8 cellular contexts compared by ENCODE assay signal in genomic region chr16:24988593-24989338, GRCh38. TPM values are rescaled to one million over a fixed set of nuclear protein-coding genes. Genes with fewer than 3 reads are reported as not detected.
DNase-seq lines count a peak whose midpoint lies in the region; ATAC-seq and TF ChIP-seq lines count a peak whose summit lies in the region.

No MANE protein-coding gene starts in this region.

- no peak for TF ChIP-seq CTCF in adrenal gland (IDR thresholded peaks at IDR 0.05)

- TF ChIP-seq POLR2A in adrenal gland (IDR thresholded peaks at IDR 0.05) = no peak

- H3K36me3 Mint-ChIP-seq in activated CD4-positive, alpha-beta T cell treated with anti-CD3 and anti-CD28 coated beads for 36 hours (ENCODE audit: low read depth) = no peaks in the 10 kb centered on the region
- H3K36me3 Mint-ChIP-seq in activated CD4-positive, alpha-beta T cell treated with anti-CD3 and anti-CD28 coated beads, Interleukin-2, amount 10 ng/mL, durations not matched to agents 7 days and 5 days (ENCODE audit: low read depth) = no peaks in the 10 kb centered on the region

- CTCF ChIA-PET in activated CD4-positive, alpha-beta T cell treated with anti-CD3 and anti-CD28 coated beads for 36 hours (lab: Charles Lee) = interaction anchor here (0.6 to 1.0 kb wide), 3 partner anchors 101 to 1551 kb away, joined by 3 read pairs; no protein-coding TSS in a partner anchor
- CTCF ChIA-PET in activated CD4-positive, alpha-beta T cell treated with anti-CD3 and anti-CD28 coated beads, Interleukin-2, amount 10 ng/mL, durations not matched to agents 7 days and 5 days (lab: Charles Lee) = interaction anchor here (0.9 kb wide), 1 partner anchor 12 kb away, joined by 3 read pairs; no protein-coding TSS in a partner anchor

- no peak overlapping the region for H3K4me3 Mint-ChIP-seq in activated CD4-positive, alpha-beta T cell treated with anti-CD3 and anti-CD28 coated beads for 36 hours
- no peak overlapping the region for H3K4me3 Mint-ChIP-seq in activated CD4-positive, alpha-beta T cell treated with anti-CD3 and anti-CD28 coated beads, Interleukin-2, amount 10 ng/mL, durations not matched to agents 7 days and 5 days

- peak overlapping the region; percentile 48 to 86 (median 68) for H3K27ac ChIP-seq in adrenal gland
- H3K27ac ChIP-seq in skin epidermis = peak overlapping the region in 20 of 21 experiments; percentile 9 to 83 (median 62)

- H3K27me3 Mint-ChIP-seq in activated CD4-positive, alpha-beta T cell treated with anti-CD3 and anti-CD28 coated beads for 36 hours = no peaks in the 10 kb centered on the region
- H3K27me3 Mint-ChIP-seq in activated CD4-positive, alpha-beta T cell treated with anti-CD3 and anti-CD28 coated beads, Interleukin-2, amount 10 ng/mL, durations not matched to agents 7 days and 5 days = no peaks in the 10 kb centered on the region

- no peaks in the 10 kb centered on the region for H3K9me3 Mint-ChIP-seq in activated CD4-positive, alpha-beta T cell treated with anti-CD3 and anti-CD28 coated beads for 36 hours (ENCODE audit: low read depth)
- H3K9me3 Mint-ChIP-seq in activated CD4-positive, alpha-beta T cell treated with anti-CD3 and anti-CD28 coated beads, Interleukin-2, amount 10 ng/mL, durations not matched to agents 7 days and 5 days = no peaks in the 10 kb centered on the region

- POLR2A ChIA-PET in activated CD4-positive, alpha-beta T cell treated with anti-CD3 and anti-CD28 coated beads for 36 hours (lab: Charles Lee) = no interaction called here
- POLR2A ChIA-PET in activated CD4-positive, alpha-beta T cell treated with anti-CD3 and anti-CD28 coated beads, Interleukin-2, amount 10 ng/mL, durations not matched to agents 7 days and 5 days (lab: Charles Lee) = no interaction called here

- H3K4me3 ChIP-seq in adrenal gland (no peak overlapping the region), skin epidermis (no peak overlapping the region)

- H3K27ac Mint-ChIP-seq in activated CD4-positive, alpha-beta T cell treated with anti-CD3 and anti-CD28 coated beads for 36 hours = peak overlapping the region; percentile 27
- no peak overlapping the region for H3K27ac Mint-ChIP-seq in activated CD4-positive, alpha-beta T cell treated with anti-CD3 and anti-CD28 coated beads, Interleukin-2, amount 10 ng/mL, durations not matched to agents 7 days and 5 days

- no peaks in the 10 kb centered on the region for H3K9me3 ChIP-seq in adrenal gland (replicated peaks in 1 of 3)

- intact Hi-C loops in activated CD4-positive, alpha-beta T cell treated with anti-CD3 and anti-CD28 coated beads for 36 hours (cut with DNase I, micrococcal nuclease) = no loop called here
- intact Hi-C loops in adrenal gland (cut with DNase I) = no loop called here
- intact Hi-C loops in left ventricle myocardium superior (cut with micrococcal nuclease) = no loop called here

- H3K4me1 Mint-ChIP-seq in activated CD4-positive, alpha-beta T cell treated with anti-CD3 and anti-CD28 coated beads for 36 hours = peaks cover 63% of the 10 kb centered on the region
- peaks cover 45% of the 10 kb centered on the region for H3K4me1 Mint-ChIP-seq in activated CD4-positive, alpha-beta T cell treated with anti-CD3 and anti-CD28 coated beads, Interleukin-2, amount 10 ng/mL, durations not matched to agents 7 days and 5 days

- no peaks in the 10 kb centered on the region for H3K36me3 ChIP-seq in adrenal gland (replicated peaks in 1 of 2)

- DNase-seq in activated CD4-positive, alpha-beta T cell treated with anti-CD3 and anti-CD28 coated beads for 36 hours = peak; percentile 54
- DNase-seq in activated CD4-positive, alpha-beta T cell treated with anti-CD3 and anti-CD28 coated beads, Interleukin-2, amount 10 ng/mL, durations not matched to agents 7 days and 5 days = no peak
- peak in 6 of 7 donors; percentile 48 to 80 (median 68) for DNase-seq in adrenal gland
- no peak for DNase-seq in left ventricle myocardium superior
- no peak for DNase-seq in NCI-H1436 (lab: John Stamatoyannopoulos, UW)
- DNase-seq in inferior parietal cortex (ENCODE audit: extremely low spot score) = no peak

- peaks cover 58 to 85% of the 10 kb centered on the region in 2 donors for H3K4me1 ChIP-seq in adrenal gland (replicated peaks in 1 of 2)

- 6 to 11% (median 6%) methylated on average over 8 of the region's 8 CpGs for WGBS in adrenal gland, 4 donors

- no peaks in the 10 kb centered on the region for H3K27me3 ChIP-seq in adrenal gland

- ATAC-seq in activated CD4-positive, alpha-beta T cell treated with anti-CD3 and anti-CD28 coated beads for 36 hours = peak; percentile 77
- ATAC-seq in left ventricle myocardium superior (peak; percentile 48), GM18867 (IDR thresholded peaks at IDR 0.05; ENCODE audit: unreplicated experiment) (no peak)

RNA-seq across cellular contexts. Expression of gene ARHGAP17, which starts 26.4 kb away (rescaled TPM):
- 10 to 100 TPM; 55.1 to 60.4 TPM for total RNA-seq in activated CD4-positive, alpha-beta T cell treated with anti-CD3 and anti-CD28 coated beads for 36 hours
- 10 to 100 TPM; 72.4 to 73.2 TPM for total RNA-seq in activated CD4-positive, alpha-beta T cell treated with anti-CD3 and anti-CD28 coated beads, Interleukin-2, amount 10 ng/mL, durations not matched to agents 7 days and 5 days
- total RNA-seq in adrenal gland (100 to 1,000 TPM in 1 of 8 donors, 10 to 100 TPM in 7; 42.7 to 105 (median 71.0) TPM), left ventricle myocardium superior (72.2 TPM)
- 100 to 1,000 TPM in 1 of 3 donors, 10 to 100 TPM in 2; 84.3 to 103 (median 87.3) TPM for polyA plus RNA-seq in adrenal gland

Comparison
In these comparisons a context has a peak if more than half of its experiments do, and no peak if none do; other contexts are left out.
1. DNase-seq: peak in activated CD4-positive, alpha-beta T cell treated with anti-CD3 and anti-CD28 coated beads for 36 hours (single experiment) and adrenal gland (6 of 7); none in activated CD4-positive, alpha-beta T cell treated with anti-CD3 and anti-CD28 coated beads, Interleukin-2, amount 10 ng/mL, durations not matched to agents 7 days and 5 days (single experiment), left ventricle myocardium superior (single experiment), NCI-H1436 (single experiment) and inferior parietal cortex (single experiment).